ENCODE assay signal across 27 cellular contexts in genomic region chr10:86135191-86135590, GRCh38.
"Had no signal": no experiment of that assay in that cellular context is flagged by ENCODE, and none has a peak within 500 bp of the region (broad histone marks: within the 10 kb centered on the region; RNA-seq: fewer than 3 reads in every experiment).

No MANE protein-coding gene starts in this region.

- H3K9me3 Mint-ChIP-seq: stimulated activated memory B cell treated with anti-CD40 and anti-IgM and Interleukin-4, amounts not matched to agents 10 μg/mL and 1 μg/mL and 100 μg/mL, for 72 hours; stimulated activated naive B cell treated with anti-CD40 and anti-IgM and Interleukin-4, amounts not matched to agents 10 μg/mL and 1 μg/mL and 100 μg/mL, for 72 hours; stimulated activated naive CD8-positive, alpha-beta T cell treated with anti-CD3 and anti-CD28 coated beads, Interleukin-15, amount 100 ng/mL, for 72 hours; stimulated activated naive CD8-positive, alpha-beta T cell treated with anti-CD3 and anti-CD28 coated beads, Interleukin-15, Interleukin-2, amounts not matched to agents 100 ng/mL and 50 ng/mL, for 24 hours; type B pancreatic cell had no signal

- H3K27ac ChIP-seq: stomach, suprapubic skin, testis, thoracic aorta, thyroid gland, tibial artery, tibial nerve, transverse colon, upper lobe of left lung, upper lobe of right lung, uterus had no signal

- DNase-seq: stimulated activated CD4-positive, alpha-beta T cell treated with anti-CD3 and anti-CD28 coated beads, Interleukin-2, amount 100 ng/mL, for 24 hours; stimulated activated CD4-positive, alpha-beta T cell treated with anti-CD3 and anti-CD28 coated beads, Interleukin-2, amount 100 ng/mL, for 48 hours; stimulated activated CD4-positive, alpha-beta T cell treated with anti-CD3 and anti-CD28 coated beads, Interleukin-4, amount 100 ng/mL, for 1 hour; stimulated activated CD4-positive, alpha-beta T cell treated with anti-CD3 and anti-CD28 coated beads, Interleukin-4, amount 100 ng/mL, for 24 hours; stimulated activated CD4-positive, alpha-beta T cell treated with anti-CD3 and anti-CD28 coated beads, Interleukin-4, amount 100 ng/mL, for 4 hours; stimulated activated CD8-positive, alpha-beta memory T cell treated with anti-CD3 and anti-CD28 coated beads, Interleukin-4, amount 100 ng/mL, for 48 hours; stimulated activated naive B cell treated with anti-CD40 and anti-IgM and Interleukin-4, amounts not matched to agents 10 μg/mL and 1 μg/mL and 100 μg/mL, for 72 hours; stimulated activated naive CD4-positive, alpha-beta T cell; stimulated activated naive CD4-positive, alpha-beta T cell treated with Interleukin-2 at 50 U/mL for 16 hours; stimulated activated naive CD8-positive, alpha-beta T cell treated with anti-CD3 and anti-CD28 coated beads, Interleukin-15, amount 100 ng/mL, for 72 hours; stimulated activated naive CD8-positive, alpha-beta T cell treated with anti-CD3 and anti-CD28 coated beads, Interleukin-15, Interleukin-2, amounts not matched to agents 100 U/mL and 50 U/mL, for 24 hours; stomach; substantia nigra; testis; thyroid gland; tibial artery; transverse colon; trophoblast cell; upper lobe of left lung; upper lobe of right lung; uterus had no signal

- H3K27ac Mint-ChIP-seq: stimulated activated memory B cell treated with anti-CD40 and anti-IgM and Interleukin-4, amounts not matched to agents 10 μg/mL and 1 μg/mL and 100 μg/mL, for 72 hours; stimulated activated naive B cell treated with anti-CD40 and anti-IgM and Interleukin-4, amounts not matched to agents 10 μg/mL and 1 μg/mL and 100 μg/mL, for 72 hours; stimulated activated naive CD8-positive, alpha-beta T cell treated with anti-CD3 and anti-CD28 coated beads, Interleukin-15, Interleukin-2, amounts not matched to agents 100 ng/mL and 50 ng/mL, for 24 hours; type B pancreatic cell had no signal

- H3K4me1 Mint-ChIP-seq: stimulated activated memory B cell treated with anti-CD40 and anti-IgM and Interleukin-4, amounts not matched to agents 10 μg/mL and 1 μg/mL and 100 μg/mL, for 72 hours; stimulated activated naive CD8-positive, alpha-beta T cell treated with anti-CD3 and anti-CD28 coated beads, Interleukin-15, amount 100 ng/mL, for 72 hours had no signal

- H3K4me1 ChIP-seq: stomach, suprapubic skin, testis, thyroid gland, tibial artery, tibial nerve, transverse colon, upper lobe of left lung, upper lobe of right lung, uterus had no signal

- H3K27me3 ChIP-seq: stomach, suprapubic skin, testis, thyroid gland, tibial artery, tibial nerve, transverse colon, upper lobe of left lung, upper lobe of right lung, uterus had no signal

- H3K36me3 Mint-ChIP-seq: stimulated activated memory B cell treated with anti-CD40 and anti-IgM and Interleukin-4, amounts not matched to agents 10 μg/mL and 1 μg/mL and 100 μg/mL, for 72 hours; stimulated activated naive B cell treated with anti-CD40 and anti-IgM and Interleukin-4, amounts not matched to agents 10 μg/mL and 1 μg/mL and 100 μg/mL, for 72 hours had no signal

- H3K36me3 ChIP-seq: suprapubic skin, thoracic aorta, thyroid gland, tibial artery, transverse colon, upper lobe of left lung, upper lobe of right lung, uterus had no signal

- ATAC-seq: stimulated activated memory B cell treated with anti-CD40 and anti-IgM and Interleukin-4, amounts not matched to agents 10 μg/mL and 1 μg/mL and 100 μg/mL, for 72 hours; stimulated activated naive B cell treated with anti-CD40 and anti-IgM and Interleukin-4, amounts not matched to agents 10 μg/mL and 1 μg/mL and 100 μg/mL, for 72 hours; stimulated activated naive CD8-positive, alpha-beta T cell treated with anti-CD3 and anti-CD28 coated beads, Interleukin-15, amount 100 ng/mL, for 72 hours; stimulated activated naive CD8-positive, alpha-beta T cell treated with anti-CD3 and anti-CD28 coated beads, Interleukin-15, Interleukin-2, amounts not matched to agents 100 U/mL and 50 U/mL, for 24 hours; upper lobe of right lung had no signal

- H3K4me3 Mint-ChIP-seq: stimulated activated memory B cell treated with anti-CD40 and anti-IgM and Interleukin-4, amounts not matched to agents 10 μg/mL and 1 μg/mL and 100 μg/mL, for 72 hours; stimulated activated naive B cell treated with anti-CD40 and anti-IgM and Interleukin-4, amounts not matched to agents 10 μg/mL and 1 μg/mL and 100 μg/mL, for 72 hours; stimulated activated naive CD8-positive, alpha-beta T cell treated with anti-CD3 and anti-CD28 coated beads, Interleukin-15, amount 100 ng/mL, for 72 hours; stimulated activated naive CD8-positive, alpha-beta T cell treated with anti-CD3 and anti-CD28 coated beads, Interleukin-15, Interleukin-2, amounts not matched to agents 100 ng/mL and 50 ng/mL, for 24 hours; type B pancreatic cell had no signal

- H3K27me3 Mint-ChIP-seq: stimulated activated memory B cell treated with anti-CD40 and anti-IgM and Interleukin-4, amounts not matched to agents 10 μg/mL and 1 μg/mL and 100 μg/mL, for 72 hours; stimulated activated naive CD8-positive, alpha-beta T cell treated with anti-CD3 and anti-CD28 coated beads, Interleukin-15, amount 100 ng/mL, for 72 hours; type B pancreatic cell had no signal

- H3K4me3 ChIP-seq: stomach, suprapubic skin, testis, thoracic aorta, thyroid gland, tibial artery, tibial nerve, transverse colon, upper lobe of left lung, upper lobe of right lung, uterus had no signal

- H3K9me3 ChIP-seq: suprapubic skin, testis, thoracic aorta, thyroid gland, transverse colon, upper lobe of right lung, uterus had no signal
